In the genomic region with DNA sequence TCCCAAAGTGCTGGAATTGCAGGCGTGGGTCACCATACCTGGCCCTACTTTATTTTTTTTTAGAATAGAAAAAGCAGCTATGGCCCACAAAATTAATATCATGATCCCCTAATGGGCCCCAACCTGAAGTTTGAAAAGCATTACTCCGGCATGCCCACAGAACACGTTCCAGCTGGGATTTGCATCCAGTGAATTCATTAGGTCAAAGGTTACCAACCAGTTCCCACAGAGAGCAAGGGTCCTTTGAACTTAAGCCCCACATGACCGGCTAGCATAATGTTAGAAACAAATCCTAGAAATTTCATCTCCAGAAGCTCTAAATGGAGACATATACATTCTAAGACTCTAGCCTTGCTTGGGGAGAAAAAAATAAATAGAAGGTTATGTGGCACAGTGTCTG, we compare ENCODE assay signal across 18 cellular contexts.
DNase-seq lines count a peak whose midpoint lies in the region; ATAC-seq and TF ChIP-seq lines count a peak whose summit lies in the region.
"Had no signal": no experiment of that assay in that cellular context is flagged by ENCODE, and none has a peak within 500 bp of the region (broad histone marks: within the 10 kb centered on the region; RNA-seq: fewer than 3 reads in every experiment).

No MANE protein-coding gene starts in this region.

- peaks cover 6% of the 10 kb centered on the region for H3K27me3 Mint-ChIP-seq in neural progenitor cell (ENCODE audit: insufficient read depth, low read depth)

- no peaks in the 10 kb centered on the region for H3K79me2 ChIP-seq in neural progenitor cell (ENCODE audit: low read depth)

- ATAC-seq in left lobe of liver = peak; percentile 54
- ATAC-seq: A549 had no signal

- no peaks in the 10 kb centered on the region for H3K36me3 Mint-ChIP-seq in neural progenitor cell
- H3K36me3 Mint-ChIP-seq: CD4-positive, alpha-beta memory T cell had no signal

- H3K4me3 ChIP-seq in ectodermal cell (ENCODE audit: insufficient read depth, low read depth, low read length) = no peak overlapping the region
- H3K4me3 ChIP-seq in neural progenitor cell = no peak overlapping the region
- H3K4me3 ChIP-seq: A549, HAP-1 had no signal

- H3K9me3 Mint-ChIP-seq in neural progenitor cell = peaks cover 5% of the 10 kb centered on the region
- H3K9me3 Mint-ChIP-seq: HFFc6 had no signal

- H3K36me3 ChIP-seq in ectodermal cell (ENCODE audit: control insufficient read depth, insufficient read depth, low read length) (no peaks in the 10 kb centered on the region), neural progenitor cell (no peaks in the 10 kb centered on the region)
- H3K36me3 ChIP-seq: HAP-1 had no signal

- no peak overlapping the region for H3K9ac ChIP-seq in neural progenitor cell

- H3K27ac Mint-ChIP-seq in neural progenitor cell = peak overlapping the region; percentile 75
- H3K27ac Mint-ChIP-seq: HFFc6 had no signal

- peak overlapping the region; percentile 48 for H3K4me2 ChIP-seq in neural progenitor cell
- H3K4me2 ChIP-seq: A549 had no signal

- no peaks in the 10 kb centered on the region for H4K20me1 ChIP-seq in neural progenitor cell (ENCODE audit: low read depth)

- TF ChIP-seq CTCF in neural progenitor cell (IDR thresholded peaks at IDR 0.05) = no peak

- DNase-seq in left lobe of liver (ENCODE audit: low spot score) = no peak
- no peak for DNase-seq in neural progenitor cell (ENCODE audit: low spot score)
- DNase-seq in caudate nucleus (lab: John Stamatoyannopoulos, UW) = no peak
- DNase-seq in GF-D8 (lab: John Stamatoyannopoulos, UW) = no peak
- DNase-seq in AML-193 (lab: John Stamatoyannopoulos, UW) = no peak
- DNase-seq: 8988T; ACHN; C1 segment of cervical spinal cord; Calu3; CD4-positive, alpha-beta memory T cell; COR-L47; DMS53; DMS79 treated with DMSO at 0.1 percent for 48 hours; GOT3; HFFc6 had no signal

- peak overlapping the region; percentile 50 for H3K27ac ChIP-seq in ectodermal cell (ENCODE audit: insufficient read depth, low read depth, low read length, poor library complexity, severe bottlenecking)
- H3K27ac ChIP-seq in neural progenitor cell = peak overlapping the region; percentile 5
- no peak overlapping the region for H3K27ac ChIP-seq in caudate nucleus (ENCODE audit: low read depth, low read length)
- H3K27ac ChIP-seq: A549 had no signal

- peaks cover 11% of the 10 kb centered on the region for H3F3A ChIP-seq in neural progenitor cell (ENCODE audit: low read depth)

- 57 to 67% methylated on average over 4 of the region's 4 CpGs for WGBS in ectodermal cell, 2 experiments

- no peak overlapping the region for H3K4me3 Mint-ChIP-seq in neural progenitor cell
- H3K4me3 Mint-ChIP-seq: HFFc6 had no signal

- peaks cover 29% of the 10 kb centered on the region for H3K4me1 Mint-ChIP-seq in neural progenitor cell

- H3K4me1 ChIP-seq in ectodermal cell (ENCODE audit: control insufficient read depth, insufficient read depth, low read length) (peaks cover 12% of the 10 kb centered on the region), neural progenitor cell (peaks cover 22% of the 10 kb centered on the region)
- H3K4me1 ChIP-seq: A549, HAP-1 had no signal

- no peaks in the 10 kb centered on the region for H3K9me3 ChIP-seq in ectodermal cell (ENCODE audit: control insufficient read depth, low read length)
- no peaks in the 10 kb centered on the region for H3K9me3 ChIP-seq in neural progenitor cell (ENCODE audit: low read depth)
- H3K9me3 ChIP-seq: A549, HAP-1 had no signal

- no peak overlapping the region for H2AFZ ChIP-seq in neural progenitor cell (replicated peaks)

- no peaks in the 10 kb centered on the region for H3K27me3 ChIP-seq in ectodermal cell (ENCODE audit: control insufficient read depth, insufficient read depth, low read length, poor library complexity, severe bottlenecking)
- no peaks in the 10 kb centered on the region for H3K27me3 ChIP-seq in neural progenitor cell
